1 cellular context compared by ENCODE assay signal in the genomic region with DNA sequence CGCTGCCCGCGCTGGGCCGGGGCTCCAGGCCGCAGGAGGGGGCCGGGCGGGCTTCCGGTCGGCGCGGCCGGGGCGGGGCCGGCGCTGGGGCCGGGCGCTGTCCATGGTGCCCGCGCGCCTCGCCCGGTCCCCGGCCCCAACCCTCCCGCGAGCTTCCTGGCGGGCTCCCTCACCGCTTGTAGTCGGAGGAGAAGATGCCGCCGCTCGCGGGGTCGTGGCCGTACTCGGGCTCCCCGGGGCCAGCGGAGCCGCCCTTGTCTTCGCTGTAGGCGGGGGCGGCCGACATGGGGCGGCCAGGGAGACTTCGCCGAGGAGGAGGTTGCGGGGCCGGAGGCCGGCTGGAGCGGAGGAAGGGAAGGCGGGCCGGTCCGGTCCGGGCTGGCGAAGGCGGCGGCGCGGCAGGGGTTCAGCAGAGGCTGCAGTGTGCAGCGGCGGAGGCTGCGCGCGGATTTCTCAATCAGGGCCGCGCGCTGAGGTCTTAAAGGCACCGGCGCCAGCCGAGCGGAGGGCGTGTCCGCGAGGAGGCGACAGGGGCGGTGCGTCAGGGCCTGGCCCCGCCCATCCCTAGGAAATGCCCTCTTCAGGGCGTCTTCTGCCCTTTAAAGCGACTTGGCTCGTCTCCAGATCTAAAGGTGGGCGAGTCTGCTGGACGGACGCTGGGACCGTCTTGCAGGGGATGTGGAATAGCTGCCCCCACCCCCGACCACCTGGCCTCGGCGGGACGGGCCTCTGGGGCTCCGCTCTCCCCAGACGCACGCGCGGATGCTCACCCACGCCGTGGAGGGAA.
TF ChIP-seq lines count a peak whose summit lies in the region.

A gene with protein sequence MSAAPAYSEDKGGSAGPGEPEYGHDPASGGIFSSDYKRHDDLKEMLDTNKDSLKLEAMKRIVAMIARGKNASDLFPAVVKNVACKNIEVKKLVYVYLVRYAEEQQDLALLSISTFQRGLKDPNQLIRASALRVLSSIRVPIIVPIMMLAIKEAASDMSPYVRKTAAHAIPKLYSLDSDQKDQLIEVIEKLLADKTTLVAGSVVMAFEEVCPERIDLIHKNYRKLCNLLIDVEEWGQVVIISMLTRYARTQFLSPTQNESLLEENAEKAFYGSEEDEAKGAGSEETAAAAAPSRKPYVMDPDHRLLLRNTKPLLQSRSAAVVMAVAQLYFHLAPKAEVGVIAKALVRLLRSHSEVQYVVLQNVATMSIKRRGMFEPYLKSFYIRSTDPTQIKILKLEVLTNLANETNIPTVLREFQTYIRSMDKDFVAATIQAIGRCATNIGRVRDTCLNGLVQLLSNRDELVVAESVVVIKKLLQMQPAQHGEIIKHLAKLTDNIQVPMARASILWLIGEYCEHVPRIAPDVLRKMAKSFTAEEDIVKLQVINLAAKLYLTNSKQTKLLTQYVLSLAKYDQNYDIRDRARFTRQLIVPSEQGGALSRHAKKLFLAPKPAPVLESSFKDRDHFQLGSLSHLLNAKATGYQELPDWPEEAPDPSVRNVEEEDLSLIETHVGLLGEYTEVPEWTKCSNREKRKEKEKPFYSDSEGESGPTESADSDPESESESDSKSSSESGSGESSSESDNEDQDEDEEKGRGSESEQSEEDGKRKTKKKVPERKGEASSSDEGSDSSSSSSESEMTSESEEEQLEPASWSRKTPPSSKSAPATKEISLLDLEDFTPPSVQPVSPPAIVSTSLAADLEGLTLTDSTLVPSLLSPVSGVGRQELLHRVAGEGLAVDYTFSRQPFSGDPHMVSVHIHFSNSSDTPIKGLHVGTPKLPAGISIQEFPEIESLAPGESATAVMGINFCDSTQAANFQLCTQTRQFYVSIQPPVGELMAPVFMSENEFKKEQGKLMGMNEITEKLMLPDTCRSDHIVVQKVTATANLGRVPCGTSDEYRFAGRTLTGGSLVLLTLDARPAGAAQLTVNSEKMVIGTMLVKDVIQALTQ (minus strand): TSS at position 455 of the 787 bp plus-strand sequence. CDS start 169 bp downstream, at position 286.

TF ChIP-seq in HepG2, 621 proteins besides CTCF, POLR2A, EP300 and RAD21 (continued from another document and continues in another):
- TF ChIP-seq, protein P1, sequence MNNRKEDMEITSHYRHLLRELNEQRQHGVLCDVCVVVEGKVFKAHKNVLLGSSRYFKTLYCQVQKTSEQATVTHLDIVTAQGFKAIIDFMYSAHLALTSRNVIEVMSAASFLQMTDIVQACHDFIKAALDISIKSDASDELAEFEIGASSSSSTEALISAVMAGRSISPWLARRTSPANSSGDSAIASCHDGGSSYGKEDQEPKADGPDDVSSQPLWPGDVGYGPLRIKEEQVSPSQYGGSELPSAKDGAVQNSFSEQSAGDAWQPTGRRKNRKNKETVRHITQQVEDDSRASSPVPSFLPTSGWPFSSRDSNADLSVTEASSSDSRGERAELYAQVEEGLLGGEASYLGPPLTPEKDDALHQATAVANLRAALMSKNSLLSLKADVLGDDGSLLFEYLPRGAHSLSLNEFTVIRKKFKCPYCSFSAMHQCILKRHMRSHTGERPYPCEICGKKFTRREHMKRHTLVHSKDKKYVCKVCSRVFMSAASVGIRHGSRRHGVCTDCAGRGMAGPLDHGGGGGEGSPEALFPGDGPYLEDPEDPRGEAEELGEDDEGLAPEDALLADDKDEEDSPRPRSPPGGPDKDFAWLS (CRISPR knock-in tag; IDR thresholded peaks at IDR 0.05; ENCODE audit: borderline replicate concordance) = no peak
- TF ChIP-seq ZNF790 (CRISPR knock-in tag; IDR thresholded peaks at IDR 0.05; ENCODE audit: borderline replicate concordance) (peak; percentile 66; the same call in 1 of the 2 replicates), ZNF263 (CRISPR knock-in tag; IDR thresholded peaks at IDR 0.05) (0 out of 2 replicates have a peak, but pooled peaks have one; percentile 23), ZNF44 (CRISPR knock-in tag; IDR thresholded peaks at IDR 0.05) (no peak), MTF1 (CRISPR knock-in tag; IDR thresholded peaks at IDR 0.05) (no peak), ZBTB8A (CRISPR knock-in tag; IDR thresholded peaks at IDR 0.05; ENCODE audit: borderline replicate concordance, low read depth) (no peak), ZNF552 (CRISPR knock-in tag; IDR thresholded peaks at IDR 0.05; ENCODE audit: borderline replicate concordance) (no peak), SAP130 (CRISPR knock-in tag; IDR thresholded peaks at IDR 0.05; ENCODE audit: low read depth) (peak; percentile 65), SAFB2 (CRISPR knock-in tag; IDR thresholded peaks at IDR 0.05; ENCODE audit: borderline replicate concordance, low read depth) (no peak), HNRNPK (IDR thresholded peaks at IDR 0.05; ENCODE audit: low read depth, low read length, poor library complexity, severe bottlenecking) (no peak), SALL2 (CRISPR knock-in tag; IDR thresholded peaks at IDR 0.05) (no peak), ZNF224 (CRISPR knock-in tag; IDR thresholded peaks at IDR 0.05) (no peak), CHCHD3 (CRISPR knock-in tag; IDR thresholded peaks at IDR 0.05) (no peak), ZNF891 (CRISPR knock-in tag; IDR thresholded peaks at IDR 0.05) (no peak), CC2D1A (CRISPR knock-in tag; IDR thresholded peaks at IDR 0.05) (no peak), NAIF1 (CRISPR knock-in tag; IDR thresholded peaks at IDR 0.05; ENCODE audit: borderline replicate concordance) (no peak), ZNF766 (CRISPR knock-in tag; IDR thresholded peaks at IDR 0.05; ENCODE audit: borderline replicate concordance) (peak; percentile 79; the same call in 1 of the 2 replicates), ZBTB1 (CRISPR knock-in tag; IDR thresholded peaks at IDR 0.05; ENCODE audit: borderline replicate concordance) (no peak), ESRRA (CRISPR knock-in tag; IDR thresholded peaks at IDR 0.05; ENCODE audit: low read depth) (no peak), NR2F6 (IDR thresholded peaks at IDR 0.05) (no peak), NR2F6 (CRISPR knock-in tag; IDR thresholded peaks at IDR 0.05) (no peak), ZNF775 (CRISPR knock-in tag; IDR thresholded peaks at IDR 0.05; ENCODE audit: borderline replicate concordance) (no peak), ZNF850 (CRISPR knock-in tag; conservative IDR thresholded peaks at IDR 0.05) (no peak), SOX6 (IDR thresholded peaks at IDR 0.05) (no peak), SOX6 (CRISPR knock-in tag; IDR thresholded peaks at IDR 0.05) (no peak), ATAD3A (CRISPR knock-in tag; IDR thresholded peaks at IDR 0.05) (no peak), ZNF619 (CRISPR knock-in tag; IDR thresholded peaks at IDR 0.05) (no peak), ZNF616 (CRISPR knock-in tag; IDR thresholded peaks at IDR 0.05; ENCODE audit: low read depth) (peak; percentile 71; the same call in 1 of the 2 replicates), RORA (CRISPR knock-in tag; IDR thresholded peaks at IDR 0.05) (no peak)
- TF ChIP-seq, protein P2, sequence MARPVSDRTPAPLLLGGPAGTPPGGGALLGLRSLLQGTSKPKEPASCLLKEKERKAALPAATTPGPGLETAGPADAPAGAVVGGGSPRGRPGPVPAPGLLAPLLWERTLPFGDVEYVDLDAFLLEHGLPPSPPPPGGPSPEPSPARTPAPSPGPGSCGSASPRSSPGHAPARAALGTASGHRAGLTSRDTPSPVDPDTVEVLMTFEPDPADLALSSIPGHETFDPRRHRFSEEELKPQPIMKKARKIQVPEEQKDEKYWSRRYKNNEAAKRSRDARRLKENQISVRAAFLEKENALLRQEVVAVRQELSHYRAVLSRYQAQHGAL (CRISPR knock-in tag; IDR thresholded peaks at IDR 0.05; ENCODE audit: not compliant biosample characterization) = no peak
- TF ChIP-seq, protein P3, sequence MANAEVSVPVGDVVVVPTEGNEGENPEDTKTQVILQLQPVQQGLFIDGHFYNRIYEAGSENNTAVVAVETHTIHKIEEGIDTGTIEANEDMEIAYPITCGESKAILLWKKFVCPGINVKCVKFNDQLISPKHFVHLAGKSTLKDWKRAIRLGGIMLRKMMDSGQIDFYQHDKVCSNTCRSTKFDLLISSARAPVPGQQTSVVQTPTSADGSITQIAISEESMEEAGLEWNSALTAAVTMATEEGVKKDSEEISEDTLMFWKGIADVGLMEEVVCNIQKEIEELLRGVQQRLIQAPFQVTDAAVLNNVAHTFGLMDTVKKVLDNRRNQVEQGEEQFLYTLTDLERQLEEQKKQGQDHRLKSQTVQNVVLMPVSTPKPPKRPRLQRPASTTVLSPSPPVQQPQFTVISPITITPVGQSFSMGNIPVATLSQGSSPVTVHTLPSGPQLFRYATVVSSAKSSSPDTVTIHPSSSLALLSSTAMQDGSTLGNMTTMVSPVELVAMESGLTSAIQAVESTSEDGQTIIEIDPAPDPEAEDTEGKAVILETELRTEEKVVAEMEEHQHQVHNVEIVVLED (CRISPR knock-in tag; IDR thresholded peaks at IDR 0.05; ENCODE audit: borderline replicate concordance) = no peak
- TF ChIP-seq, protein P4, sequence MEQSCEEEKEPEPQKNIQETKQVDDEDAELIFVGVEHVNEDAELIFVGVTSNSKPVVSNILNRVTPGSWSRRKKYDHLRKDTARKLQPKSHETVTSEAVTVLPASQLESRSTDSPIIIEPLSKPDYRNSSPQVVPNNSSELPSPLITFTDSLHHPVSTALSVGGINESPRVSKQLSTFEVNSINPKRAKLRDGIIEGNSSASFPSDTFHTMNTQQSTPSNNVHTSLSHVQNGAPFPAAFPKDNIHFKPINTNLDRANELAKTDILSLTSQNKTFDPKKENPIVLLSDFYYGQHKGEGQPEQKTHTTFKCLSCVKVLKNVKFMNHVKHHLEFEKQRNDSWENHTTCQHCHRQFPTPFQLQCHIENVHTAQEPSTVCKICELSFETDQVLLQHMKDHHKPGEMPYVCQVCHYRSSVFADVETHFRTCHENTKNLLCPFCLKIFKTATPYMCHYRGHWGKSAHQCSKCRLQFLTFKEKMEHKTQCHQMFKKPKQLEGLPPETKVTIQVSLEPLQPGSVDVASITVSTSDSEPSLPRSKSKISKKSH (CRISPR knock-in tag; IDR thresholded peaks at IDR 0.05; ENCODE audit: borderline replicate concordance) = no peak
- TF ChIP-seq, protein P5, sequence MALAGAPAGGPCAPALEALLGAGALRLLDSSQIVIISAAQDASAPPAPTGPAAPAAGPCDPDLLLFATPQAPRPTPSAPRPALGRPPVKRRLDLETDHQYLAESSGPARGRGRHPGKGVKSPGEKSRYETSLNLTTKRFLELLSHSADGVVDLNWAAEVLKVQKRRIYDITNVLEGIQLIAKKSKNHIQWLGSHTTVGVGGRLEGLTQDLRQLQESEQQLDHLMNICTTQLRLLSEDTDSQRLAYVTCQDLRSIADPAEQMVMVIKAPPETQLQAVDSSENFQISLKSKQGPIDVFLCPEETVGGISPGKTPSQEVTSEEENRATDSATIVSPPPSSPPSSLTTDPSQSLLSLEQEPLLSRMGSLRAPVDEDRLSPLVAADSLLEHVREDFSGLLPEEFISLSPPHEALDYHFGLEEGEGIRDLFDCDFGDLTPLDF (CRISPR knock-in tag; IDR thresholded peaks at IDR 0.05) = no peak
- TF ChIP-seq, protein P6, sequence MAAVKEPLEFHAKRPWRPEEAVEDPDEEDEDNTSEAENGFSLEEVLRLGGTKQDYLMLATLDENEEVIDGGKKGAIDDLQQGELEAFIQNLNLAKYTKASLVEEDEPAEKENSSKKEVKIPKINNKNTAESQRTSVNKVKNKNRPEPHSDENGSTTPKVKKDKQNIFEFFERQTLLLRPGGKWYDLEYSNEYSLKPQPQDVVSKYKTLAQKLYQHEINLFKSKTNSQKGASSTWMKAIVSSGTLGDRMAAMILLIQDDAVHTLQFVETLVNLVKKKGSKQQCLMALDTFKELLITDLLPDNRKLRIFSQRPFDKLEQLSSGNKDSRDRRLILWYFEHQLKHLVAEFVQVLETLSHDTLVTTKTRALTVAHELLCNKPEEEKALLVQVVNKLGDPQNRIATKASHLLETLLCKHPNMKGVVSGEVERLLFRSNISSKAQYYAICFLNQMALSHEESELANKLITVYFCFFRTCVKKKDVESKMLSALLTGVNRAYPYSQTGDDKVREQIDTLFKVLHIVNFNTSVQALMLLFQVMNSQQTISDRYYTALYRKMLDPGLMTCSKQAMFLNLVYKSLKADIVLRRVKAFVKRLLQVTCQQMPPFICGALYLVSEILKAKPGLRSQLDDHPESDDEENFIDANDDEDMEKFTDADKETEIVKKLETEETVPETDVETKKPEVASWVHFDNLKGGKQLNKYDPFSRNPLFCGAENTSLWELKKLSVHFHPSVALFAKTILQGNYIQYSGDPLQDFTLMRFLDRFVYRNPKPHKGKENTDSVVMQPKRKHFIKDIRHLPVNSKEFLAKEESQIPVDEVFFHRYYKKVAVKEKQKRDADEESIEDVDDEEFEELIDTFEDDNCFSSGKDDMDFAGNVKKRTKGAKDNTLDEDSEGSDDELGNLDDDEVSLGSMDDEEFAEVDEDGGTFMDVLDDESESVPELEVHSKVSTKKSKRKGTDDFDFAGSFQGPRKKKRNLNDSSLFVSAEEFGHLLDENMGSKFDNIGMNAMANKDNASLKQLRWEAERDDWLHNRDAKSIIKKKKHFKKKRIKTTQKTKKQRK (IDR thresholded peaks at IDR 0.05; ENCODE audit: low read length) = no peak
- TF ChIP-seq, protein P7, sequence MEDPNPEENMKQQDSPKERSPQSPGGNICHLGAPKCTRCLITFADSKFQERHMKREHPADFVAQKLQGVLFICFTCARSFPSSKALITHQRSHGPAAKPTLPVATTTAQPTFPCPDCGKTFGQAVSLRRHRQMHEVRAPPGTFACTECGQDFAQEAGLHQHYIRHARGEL (CRISPR knock-in tag; IDR thresholded peaks at IDR 0.05) = no peak
- TF ChIP-seq, protein P8, sequence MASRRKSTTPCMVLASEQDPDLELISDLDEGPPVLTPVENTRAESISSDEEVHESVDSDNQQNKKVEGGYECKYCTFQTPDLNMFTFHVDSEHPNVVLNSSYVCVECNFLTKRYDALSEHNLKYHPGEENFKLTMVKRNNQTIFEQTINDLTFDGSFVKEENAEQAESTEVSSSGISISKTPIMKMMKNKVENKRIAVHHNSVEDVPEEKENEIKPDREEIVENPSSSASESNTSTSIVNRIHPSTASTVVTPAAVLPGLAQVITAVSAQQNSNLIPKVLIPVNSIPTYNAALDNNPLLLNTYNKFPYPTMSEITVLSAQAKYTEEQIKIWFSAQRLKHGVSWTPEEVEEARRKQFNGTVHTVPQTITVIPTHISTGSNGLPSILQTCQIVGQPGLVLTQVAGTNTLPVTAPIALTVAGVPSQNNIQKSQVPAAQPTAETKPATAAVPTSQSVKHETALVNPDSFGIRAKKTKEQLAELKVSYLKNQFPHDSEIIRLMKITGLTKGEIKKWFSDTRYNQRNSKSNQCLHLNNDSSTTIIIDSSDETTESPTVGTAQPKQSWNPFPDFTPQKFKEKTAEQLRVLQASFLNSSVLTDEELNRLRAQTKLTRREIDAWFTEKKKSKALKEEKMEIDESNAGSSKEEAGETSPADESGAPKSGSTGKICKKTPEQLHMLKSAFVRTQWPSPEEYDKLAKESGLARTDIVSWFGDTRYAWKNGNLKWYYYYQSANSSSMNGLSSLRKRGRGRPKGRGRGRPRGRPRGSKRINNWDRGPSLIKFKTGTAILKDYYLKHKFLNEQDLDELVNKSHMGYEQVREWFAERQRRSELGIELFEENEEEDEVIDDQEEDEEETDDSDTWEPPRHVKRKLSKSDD (CRISPR knock-in tag; IDR thresholded peaks at IDR 0.05; ENCODE audit: low read depth) = no peak
